Comparison of ENCODE assay signal across 1 cellular context in the genomic region with DNA sequence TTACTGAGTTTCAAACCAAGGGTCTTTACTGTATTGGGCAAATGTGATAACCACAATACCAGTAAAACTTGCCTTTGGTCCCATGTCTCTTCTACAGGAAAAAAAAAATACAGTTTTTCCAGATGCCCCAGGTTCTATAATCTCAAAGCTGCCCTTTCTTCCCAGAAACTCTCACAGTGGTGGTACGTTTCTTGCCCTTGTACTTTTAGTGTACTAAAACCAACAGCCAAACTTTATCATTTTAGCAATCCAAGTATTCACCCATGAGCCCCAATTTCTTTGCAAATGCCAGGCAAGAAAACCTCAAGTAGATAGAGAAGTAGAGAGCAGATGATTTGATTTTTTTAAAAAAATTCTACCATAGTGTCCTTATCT.
TF ChIP-seq lines count a peak whose summit lies in the region.

No MANE protein-coding gene starts in this region.

TF ChIP-seq in HEK293, 187 proteins besides CTCF, POLR2A, EP300 and RAD21 (continued from another document):
- TF ChIP-seq, protein P1, sequence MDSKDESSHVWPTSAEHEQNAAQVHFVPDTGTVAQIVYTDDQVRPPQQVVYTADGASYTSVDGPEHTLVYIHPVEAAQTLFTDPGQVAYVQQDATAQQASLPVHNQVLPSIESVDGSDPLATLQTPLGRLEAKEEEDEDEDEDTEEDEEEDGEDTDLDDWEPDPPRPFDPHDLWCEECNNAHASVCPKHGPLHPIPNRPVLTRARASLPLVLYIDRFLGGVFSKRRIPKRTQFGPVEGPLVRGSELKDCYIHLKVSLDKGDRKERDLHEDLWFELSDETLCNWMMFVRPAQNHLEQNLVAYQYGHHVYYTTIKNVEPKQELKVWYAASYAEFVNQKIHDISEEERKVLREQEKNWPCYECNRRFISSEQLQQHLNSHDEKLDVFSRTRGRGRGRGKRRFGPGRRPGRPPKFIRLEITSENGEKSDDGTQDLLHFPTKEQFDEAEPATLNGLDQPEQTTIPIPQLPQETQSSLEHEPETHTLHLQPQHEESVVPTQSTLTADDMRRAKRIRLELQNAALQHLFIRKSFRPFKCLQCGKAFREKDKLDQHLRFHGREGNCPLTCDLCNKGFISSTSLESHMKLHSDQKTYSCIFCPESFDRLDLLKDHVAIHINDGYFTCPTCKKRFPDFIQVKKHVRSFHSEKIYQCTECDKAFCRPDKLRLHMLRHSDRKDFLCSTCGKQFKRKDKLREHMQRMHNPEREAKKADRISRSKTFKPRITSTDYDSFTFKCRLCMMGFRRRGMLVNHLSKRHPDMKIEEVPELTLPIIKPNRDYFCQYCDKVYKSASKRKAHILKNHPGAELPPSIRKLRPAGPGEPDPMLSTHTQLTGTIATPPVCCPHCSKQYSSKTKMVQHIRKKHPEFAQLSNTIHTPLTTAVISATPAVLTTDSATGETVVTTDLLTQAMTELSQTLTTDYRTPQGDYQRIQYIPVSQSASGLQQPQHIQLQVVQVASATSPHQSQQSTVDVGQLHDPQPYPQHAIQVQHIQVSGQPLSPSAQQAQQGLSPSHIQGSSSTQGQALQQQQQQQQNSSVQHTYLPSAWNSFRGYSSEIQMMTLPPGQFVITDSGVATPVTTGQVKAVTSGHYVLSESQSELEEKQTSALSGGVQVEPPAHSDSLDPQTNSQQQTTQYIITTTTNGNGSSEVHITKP (tag by site-specific recombination; IDR thresholded peaks at IDR 0.05): 0 out of 2 replicates have a peak, but pooled peaks have one; percentile 6
- 0 out of 2 replicates have a peak, but pooled peaks have one; percentile 2 for TF ChIP-seq SP3 (tag by site-specific recombination; IDR thresholded peaks at IDR 0.05)
- TF ChIP-seq, protein P2, sequence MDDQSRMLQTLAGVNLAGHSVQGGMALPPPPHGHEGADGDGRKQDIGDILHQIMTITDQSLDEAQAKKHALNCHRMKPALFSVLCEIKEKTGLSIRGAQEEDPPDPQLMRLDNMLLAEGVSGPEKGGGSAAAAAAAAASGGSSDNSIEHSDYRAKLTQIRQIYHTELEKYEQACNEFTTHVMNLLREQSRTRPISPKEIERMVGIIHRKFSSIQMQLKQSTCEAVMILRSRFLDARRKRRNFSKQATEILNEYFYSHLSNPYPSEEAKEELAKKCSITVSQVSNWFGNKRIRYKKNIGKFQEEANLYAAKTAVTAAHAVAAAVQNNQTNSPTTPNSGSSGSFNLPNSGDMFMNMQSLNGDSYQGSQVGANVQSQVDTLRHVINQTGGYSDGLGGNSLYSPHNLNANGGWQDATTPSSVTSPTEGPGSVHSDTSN (CRISPR knock-in tag; IDR thresholded peaks at IDR 0.05): 0 out of 2 replicates have a peak, but pooled peaks have one; percentile 11
- TF ChIP-seq ZFP69B (tag by site-specific recombination; IDR thresholded peaks at IDR 0.05): no peak
